In the genomic region with DNA sequence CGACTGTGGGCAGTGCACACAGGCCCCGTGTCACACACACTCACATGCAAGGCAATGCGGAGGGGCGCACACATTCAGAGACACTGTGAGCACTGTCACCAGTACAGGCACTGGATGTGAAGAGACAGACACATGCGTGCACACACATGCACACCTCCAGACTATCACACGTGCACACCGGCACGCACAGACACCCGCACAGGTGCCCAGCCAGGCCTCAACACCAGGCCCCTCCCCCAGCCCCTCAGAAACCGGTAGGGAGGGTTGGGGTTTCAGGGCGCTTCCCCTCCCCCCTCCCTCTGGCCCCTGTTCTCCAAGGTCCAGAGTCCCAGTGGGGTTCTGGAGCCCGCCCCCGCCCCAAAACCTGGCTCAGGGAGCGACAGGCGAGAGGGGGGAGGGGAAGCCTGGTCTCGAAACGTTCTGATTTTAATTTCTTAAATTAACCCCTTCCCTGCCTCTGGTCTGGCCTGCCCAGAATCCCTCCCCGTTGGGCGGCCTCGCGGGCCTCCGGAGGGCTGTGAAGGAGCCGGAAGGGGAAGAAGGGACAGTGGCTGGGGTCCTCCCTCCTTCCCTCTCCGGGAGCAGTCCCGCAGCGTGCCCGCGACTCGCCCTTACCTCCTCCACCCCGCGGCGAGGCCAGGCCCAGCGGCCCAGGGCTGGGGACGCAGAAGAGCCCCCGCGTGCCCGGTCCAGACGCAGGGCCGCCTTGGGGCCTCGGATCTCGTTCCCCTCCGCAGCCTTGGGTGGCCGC, we compare ENCODE assay signal across 8 cellular contexts. TPM values are rescaled to one million over a fixed set of nuclear protein-coding genes. Genes with fewer than 3 reads are reported as not detected.
DNase-seq lines count a peak whose midpoint lies in the region; ATAC-seq and TF ChIP-seq lines count a peak whose summit lies in the region.

No MANE protein-coding gene starts in this region.

- peaks cover 2% of the 10 kb centered on the region for H3K79me1 ChIP-seq in mesenchymal stem cell (replicated peaks; ENCODE audit: low read length, poor library complexity, severe bottlenecking)

- H3K9ac ChIP-seq in mesenchymal stem cell (ENCODE audit: low read length): peak overlapping the region; percentile 73

- peak overlapping the region; percentile 75 to 78 for H3K4me3 ChIP-seq in mesenchymal stem cell (ENCODE audit: insufficient read depth in 1 of 2, low read depth in 1 of 2, low read length in 2 of 2)

- H3K27ac Mint-ChIP-seq in T-helper 1 cell treated with Interleukin-12 subunit alpha and Interleukin-12 subunit beta and Interleukin-4 antibody, amounts not matched to agents 30 μg/mL and 1 μg/mL, for 36 hours: peak overlapping the region; percentile 3
- H3K27ac Mint-ChIP-seq in type B pancreatic cell: peak overlapping the region; percentile 32

- no peak for TF ChIP-seq CTCF in type B pancreatic cell (conservative IDR thresholded peaks at IDR 0.05)

- peak overlapping the region; percentile 8 for H2BK120ac ChIP-seq in mesenchymal stem cell (ENCODE audit: low read depth, low read length)

- WGBS in mesenchymal stem cell: 5% methylated on average over 14 of the region's 43 CpGs

- H3K27me3 ChIP-seq in mesenchymal stem cell (ENCODE audit: control insufficient read depth in 1 of 2, insufficient read depth in 1 of 2, low read length in 2 of 2): peaks cover 49 to 65% of the 10 kb centered on the region in 2 experiments

- H3K27ac ChIP-seq in mesenchymal stem cell (ENCODE audit: low read length, poor library complexity, severe bottlenecking): no peak overlapping the region

- peaks cover 9% of the 10 kb centered on the region for H3K4me1 Mint-ChIP-seq in T-helper 1 cell treated with Interleukin-12 subunit alpha and Interleukin-12 subunit beta and Interleukin-4 antibody, amounts not matched to agents 30 μg/mL and 1 μg/mL, for 36 hours (ENCODE audit: low read depth)
- no peaks in the 10 kb centered on the region for H3K4me1 Mint-ChIP-seq in type B pancreatic cell (ENCODE audit: unreplicated experiment)

- no peaks in the 10 kb centered on the region for H3K36me3 ChIP-seq in mesenchymal stem cell (ENCODE audit: control insufficient read depth in 1 of 2, insufficient read depth in 2 of 2, low read depth in 1 of 2, low read length in 2 of 2)

- DNase-seq in T-helper 1 cell (no peak), cerebellum (ENCODE audit: low spot score) (peak; percentile 48), mesenchymal stem cell (no peak), type B pancreatic cell (ENCODE audit: extremely low spot score, unreplicated experiment) (no peak), ureter (ENCODE audit: low spot score) (no peak)

- peak overlapping the region; percentile 25 for H4K91ac ChIP-seq in mesenchymal stem cell (ENCODE audit: low read length)

- H2BK12ac ChIP-seq in mesenchymal stem cell (ENCODE audit: low read length in 2 of 2): no peak overlapping the region

- H3K4me1 ChIP-seq in mesenchymal stem cell (ENCODE audit: control insufficient read depth, insufficient read depth, low read depth, low read length): peaks cover 19% of the 10 kb centered on the region

- H2BK5ac ChIP-seq in mesenchymal stem cell (ENCODE audit: low read depth, low read length, poor library complexity, severe bottlenecking): no peak overlapping the region

- peak overlapping the region in 1 of 2 experiments; percentile 37 for H3K18ac ChIP-seq in mesenchymal stem cell (ENCODE audit: low read depth in 1 of 2, low read length in 2 of 2)

- H3K27me3 Mint-ChIP-seq in T-helper 1 cell treated with Interleukin-12 subunit alpha and Interleukin-12 subunit beta and Interleukin-4 antibody, amounts not matched to agents 30 μg/mL and 1 μg/mL, for 36 hours (ENCODE audit: low read depth): peaks cover 19% of the 10 kb centered on the region
- peaks cover 53% of the 10 kb centered on the region for H3K27me3 Mint-ChIP-seq in type B pancreatic cell

- H3K4me3 Mint-ChIP-seq in T-helper 1 cell treated with Interleukin-12 subunit alpha and Interleukin-12 subunit beta and Interleukin-4 antibody, amounts not matched to agents 30 μg/mL and 1 μg/mL, for 36 hours: peak overlapping the region; percentile 78
- H3K4me3 Mint-ChIP-seq in type B pancreatic cell: peak overlapping the region; percentile 88

- H3K4me2 ChIP-seq in mesenchymal stem cell (ENCODE audit: low read length, poor library complexity, severe bottlenecking): peak overlapping the region; percentile 91

- H3K4ac ChIP-seq in mesenchymal stem cell (ENCODE audit: low read depth in 1 of 2, low read length in 2 of 2): no peak overlapping the region

- peak; percentile 29 for ATAC-seq in HG02852 (IDR thresholded peaks at IDR 0.05; ENCODE audit: unreplicated experiment)

- H3K23ac ChIP-seq in mesenchymal stem cell (ENCODE audit: low read length in 2 of 2): no peak overlapping the region

- no peaks in the 10 kb centered on the region for H3K36me3 Mint-ChIP-seq in T-helper 1 cell treated with Interleukin-12 subunit alpha and Interleukin-12 subunit beta and Interleukin-4 antibody, amounts not matched to agents 30 μg/mL and 1 μg/mL, for 36 hours (ENCODE audit: low read depth)
- H3K36me3 Mint-ChIP-seq in type B pancreatic cell: no peaks in the 10 kb centered on the region

- H4K8ac ChIP-seq in mesenchymal stem cell (ENCODE audit: low read length): no peak overlapping the region

- no peaks in the 10 kb centered on the region for H3K9me3 ChIP-seq in mesenchymal stem cell (ENCODE audit: control insufficient read depth, low read length)

- no peaks in the 10 kb centered on the region for H3K9me3 Mint-ChIP-seq in T-helper 1 cell treated with Interleukin-12 subunit alpha and Interleukin-12 subunit beta and Interleukin-4 antibody, amounts not matched to agents 30 μg/mL and 1 μg/mL, for 36 hours
- H3K9me3 Mint-ChIP-seq in type B pancreatic cell: no peaks in the 10 kb centered on the region

- H3K14ac ChIP-seq in mesenchymal stem cell (ENCODE audit: low read length in 2 of 2): peak overlapping the region in 1 of 2 experiments; percentile 22

- H2AK5ac ChIP-seq in mesenchymal stem cell (ENCODE audit: low read length, severe bottlenecking): no peak overlapping the region

- H2AFZ ChIP-seq in mesenchymal stem cell (ENCODE audit: low read depth, low read length): peak overlapping the region; percentile 29

- no peak overlapping the region for H2BK15ac ChIP-seq in mesenchymal stem cell (ENCODE audit: low read depth, poor library complexity, severe bottlenecking)

TF ChIP-seq in PFSK-1, 5 proteins besides CTCF, POLR2A, EP300 and RAD21:
- TF ChIP-seq TAF1 (IDR thresholded peaks at IDR 0.05; ENCODE audit: borderline replicate concordance, insufficient read depth, low read length) (no peak), POLR2AphosphoS5 (IDR thresholded peaks at IDR 0.05; ENCODE audit: low read depth, low read length) (no peak), SIN3A (IDR thresholded peaks at IDR 0.05; ENCODE audit: borderline replicate concordance, insufficient read depth, low read length) (no peak), FOXP2 (optimal IDR thresholded peaks at IDR 0.05; ENCODE audit: borderline replicate concordance, extremely low read depth, extremely low read length, insufficient read depth) (peak; percentile 16)
- TF ChIP-seq, protein P1, sequence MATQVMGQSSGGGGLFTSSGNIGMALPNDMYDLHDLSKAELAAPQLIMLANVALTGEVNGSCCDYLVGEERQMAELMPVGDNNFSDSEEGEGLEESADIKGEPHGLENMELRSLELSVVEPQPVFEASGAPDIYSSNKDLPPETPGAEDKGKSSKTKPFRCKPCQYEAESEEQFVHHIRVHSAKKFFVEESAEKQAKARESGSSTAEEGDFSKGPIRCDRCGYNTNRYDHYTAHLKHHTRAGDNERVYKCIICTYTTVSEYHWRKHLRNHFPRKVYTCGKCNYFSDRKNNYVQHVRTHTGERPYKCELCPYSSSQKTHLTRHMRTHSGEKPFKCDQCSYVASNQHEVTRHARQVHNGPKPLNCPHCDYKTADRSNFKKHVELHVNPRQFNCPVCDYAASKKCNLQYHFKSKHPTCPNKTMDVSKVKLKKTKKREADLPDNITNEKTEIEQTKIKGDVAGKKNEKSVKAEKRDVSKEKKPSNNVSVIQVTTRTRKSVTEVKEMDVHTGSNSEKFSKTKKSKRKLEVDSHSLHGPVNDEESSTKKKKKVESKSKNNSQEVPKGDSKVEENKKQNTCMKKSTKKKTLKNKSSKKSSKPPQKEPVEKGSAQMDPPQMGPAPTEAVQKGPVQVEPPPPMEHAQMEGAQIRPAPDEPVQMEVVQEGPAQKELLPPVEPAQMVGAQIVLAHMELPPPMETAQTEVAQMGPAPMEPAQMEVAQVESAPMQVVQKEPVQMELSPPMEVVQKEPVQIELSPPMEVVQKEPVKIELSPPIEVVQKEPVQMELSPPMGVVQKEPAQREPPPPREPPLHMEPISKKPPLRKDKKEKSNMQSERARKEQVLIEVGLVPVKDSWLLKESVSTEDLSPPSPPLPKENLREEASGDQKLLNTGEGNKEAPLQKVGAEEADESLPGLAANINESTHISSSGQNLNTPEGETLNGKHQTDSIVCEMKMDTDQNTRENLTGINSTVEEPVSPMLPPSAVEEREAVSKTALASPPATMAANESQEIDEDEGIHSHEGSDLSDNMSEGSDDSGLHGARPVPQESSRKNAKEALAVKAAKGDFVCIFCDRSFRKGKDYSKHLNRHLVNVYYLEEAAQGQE (IDR thresholded peaks at IDR 0.05; ENCODE audit: insufficient read depth in 1 of 2, low read depth in 2 of 2, low read length in 2 of 2): no peak
TF ChIP-seq in PFSK-1: peak in this region for 1.

RNA-seq across cellular contexts. Expression of a gene that starts 0.6 kb away (rescaled TPM):
- polyA plus RNA-seq in PFSK-1 (2012; ENCODE audit: insufficient read length, low read depth): 4.8 TPM
- 17.1 TPM for total RNA-seq in cerebellum
- polyA plus RNA-seq in mesenchymal stem cell (2013, experiment 1 of 2): 1.3 TPM
- polyA plus RNA-seq in mesenchymal stem cell (2013, experiment 2 of 2): 1.3 TPM
- 5.2 and 5.5 TPM in 2 replicates for total RNA-seq in type B pancreatic cell (ENCODE audit: low replicate concordance)
- total RNA-seq in ureter: 6.6 TPM

RNA-seq across cellular contexts. Expression of a gene that starts 9.6 kb away (rescaled TPM):
- not detected for polyA plus RNA-seq in PFSK-1 (2012; ENCODE audit: insufficient read length, low read depth)
- total RNA-seq in cerebellum (0.09 TPM), type B pancreatic cell (ENCODE audit: low replicate concordance) (0.19 and 1.2 TPM in 2 replicates), ureter (not detected)
- polyA plus RNA-seq in mesenchymal stem cell (2013, experiment 1 of 2): not detected
- polyA plus RNA-seq in mesenchymal stem cell (2013, experiment 2 of 2): 0.01 TPM

RNA-seq across cellular contexts. Expression of a gene that starts 49.6 kb away (rescaled TPM):
- 520 TPM for polyA plus RNA-seq in PFSK-1 (2012; ENCODE audit: insufficient read length, low read depth)
- total RNA-seq in cerebellum (96.3 TPM), type B pancreatic cell (ENCODE audit: low replicate concordance) (256 and 300 TPM in 2 replicates), ureter (237 TPM)
- 270 TPM for polyA plus RNA-seq in mesenchymal stem cell (2013, experiment 1 of 2)
- polyA plus RNA-seq in mesenchymal stem cell (2013, experiment 2 of 2): 269 TPM

RNA-seq across cellular contexts. Expression of a gene that starts 50.7 kb away (rescaled TPM):
- polyA plus RNA-seq in PFSK-1 (2012; ENCODE audit: insufficient read length, low read depth): 27.9 TPM
- 6.4 TPM for total RNA-seq in cerebellum
- polyA plus RNA-seq in mesenchymal stem cell (2013, experiment 1 of 2): 19.4 TPM
- polyA plus RNA-seq in mesenchymal stem cell (2013, experiment 2 of 2): 20.4 TPM
- total RNA-seq in type B pancreatic cell (ENCODE audit: low replicate concordance): 16.3 and 19.6 TPM in 2 replicates
- total RNA-seq in ureter: 19.1 TPM
